In genomic region chr5:32539981-32540380, GRCh38 we compare ENCODE assay signal across 21 cellular contexts. TPM values are rescaled to one million over a fixed set of nuclear protein-coding genes. Genes with fewer than 3 reads are reported as not detected.
DNase-seq lines count a peak whose midpoint lies in the region; ATAC-seq and TF ChIP-seq lines count a peak whose summit lies in the region.
"Had no signal": no experiment of that assay in that cellular context is flagged by ENCODE, and none has a peak within 500 bp of the region (broad histone marks: within the 10 kb centered on the region; RNA-seq: fewer than 3 reads in every experiment).

No MANE protein-coding gene starts in this region.

- H3K36me3 ChIP-seq in upper lobe of right lung: no peaks in the 10 kb centered on the region
- H3K36me3 ChIP-seq: right atrium auricular region had no signal

- no peak overlapping the region for H3K27ac ChIP-seq in upper lobe of right lung
- H3K27ac ChIP-seq: dorsolateral prefrontal cortex, right atrium auricular region had no signal

- no peak for DNase-seq in stimulated activated naive CD8-positive, alpha-beta T cell treated with anti-CD3 and anti-CD28 coated beads, Interleukin-15, amount 100 ng/mL, for 72 hours
- DNase-seq in upper lobe of right lung (no peak), SKM-1 treated with dmso at 0.1 percent for 144 hours (lab: John Stamatoyannopoulos, UW; ENCODE audit: unreplicated experiment) (no peak)
- no peak for DNase-seq in activated T-cell treated with anti-CD3 and anti-CD28 coated beads, Interleukin-2, amount 50 U/mL, for 48 hours
- DNase-seq: activated CD4-positive, alpha-beta T cell treated with anti-CD3 and anti-CD28 coated beads, Interleukin-2, amount 50 U/mL, for 1 hour; activated gamma-delta T cell treated with Interleukin-2 at 50 U/mL for 16 hours; DND-41; dorsolateral prefrontal cortex; KG1; left colon; NCI-H146; NCI-H446 treated with DMSO at 0.1 percent for 48 hours; NCI-H82; SK-N-SH had no signal

- ATAC-seq in stimulated activated naive CD8-positive, alpha-beta T cell treated with anti-CD3 and anti-CD28 coated beads, Interleukin-15, amount 100 ng/mL, for 72 hours: no peak
- peak; percentile 3 for ATAC-seq in HG03378 (IDR thresholded peaks at IDR 0.05; ENCODE audit: unreplicated experiment)
- ATAC-seq in activated T-helper 17 cell treated with anti-CD3 and anti-CD28 coated beads, Interleukin-2, amount 50 U/mL, for 72 hours (replicated peaks): no peak
- ATAC-seq in upper lobe of right lung: peak; percentile 28
- ATAC-seq in activated CD4-positive, CD25-positive, alpha-beta regulatory T cell treated with anti-CD3 and anti-CD28 coated beads, Interleukin-2, amount 50 U/mL, for 24 hours: no peak
- ATAC-seq: left colon had no signal

- peaks cover 53% of the 10 kb centered on the region for H3K4me1 Mint-ChIP-seq in stimulated activated naive CD8-positive, alpha-beta T cell treated with anti-CD3 and anti-CD28 coated beads, Interleukin-15, Interleukin-2, amounts not matched to agents 100 ng/mL and 50 ng/mL, for 24 hours (ENCODE audit: low read depth)
- peaks cover 43% of the 10 kb centered on the region for H3K4me1 Mint-ChIP-seq in stimulated activated naive CD8-positive, alpha-beta T cell treated with anti-CD3 and anti-CD28 coated beads, Interleukin-15, amount 100 ng/mL, for 72 hours
- H3K4me1 Mint-ChIP-seq in activated T-helper 17 cell treated with anti-CD3 and anti-CD28 coated beads, Interleukin-2, amount 50 U/mL, for 72 hours: peaks cover 50% of the 10 kb centered on the region

- no peak overlapping the region for H3K4me3 Mint-ChIP-seq in stimulated activated naive CD8-positive, alpha-beta T cell treated with anti-CD3 and anti-CD28 coated beads, Interleukin-15, Interleukin-2, amounts not matched to agents 100 ng/mL and 50 ng/mL, for 24 hours
- no peak overlapping the region for H3K4me3 Mint-ChIP-seq in stimulated activated naive CD8-positive, alpha-beta T cell treated with anti-CD3 and anti-CD28 coated beads, Interleukin-15, amount 100 ng/mL, for 72 hours
- no peak overlapping the region for H3K4me3 Mint-ChIP-seq in activated T-helper 17 cell treated with anti-CD3 and anti-CD28 coated beads, Interleukin-2, amount 50 U/mL, for 72 hours
- H3K4me3 Mint-ChIP-seq: central memory CD8-positive, alpha-beta T cell; neural crest cell had no signal

- peak overlapping the region; percentile 31 for H3K27ac Mint-ChIP-seq in stimulated activated naive CD8-positive, alpha-beta T cell treated with anti-CD3 and anti-CD28 coated beads, Interleukin-15, Interleukin-2, amounts not matched to agents 100 ng/mL and 50 ng/mL, for 24 hours
- no peak overlapping the region for H3K27ac Mint-ChIP-seq in stimulated activated naive CD8-positive, alpha-beta T cell treated with anti-CD3 and anti-CD28 coated beads, Interleukin-15, amount 100 ng/mL, for 72 hours
- peak overlapping the region; percentile 88 for H3K27ac Mint-ChIP-seq in activated T-helper 17 cell treated with anti-CD3 and anti-CD28 coated beads, Interleukin-2, amount 50 U/mL, for 72 hours

- peaks cover 7% of the 10 kb centered on the region for H3K9me3 Mint-ChIP-seq in stimulated activated naive CD8-positive, alpha-beta T cell treated with anti-CD3 and anti-CD28 coated beads, Interleukin-15, Interleukin-2, amounts not matched to agents 100 ng/mL and 50 ng/mL, for 24 hours
- H3K9me3 Mint-ChIP-seq in stimulated activated naive CD8-positive, alpha-beta T cell treated with anti-CD3 and anti-CD28 coated beads, Interleukin-15, amount 100 ng/mL, for 72 hours: no peaks in the 10 kb centered on the region
- H3K9me3 Mint-ChIP-seq in activated T-helper 17 cell treated with anti-CD3 and anti-CD28 coated beads, Interleukin-2, amount 50 U/mL, for 72 hours: no peaks in the 10 kb centered on the region
- H3K9me3 Mint-ChIP-seq: central memory CD8-positive, alpha-beta T cell had no signal

- intact Hi-C loops in upper lobe of right lung (cut with DNase I): no loop called here

- peaks cover 8% of the 10 kb centered on the region for H3K36me3 Mint-ChIP-seq in stimulated activated naive CD8-positive, alpha-beta T cell treated with anti-CD3 and anti-CD28 coated beads, Interleukin-15, Interleukin-2, amounts not matched to agents 100 ng/mL and 50 ng/mL, for 24 hours (ENCODE audit: low read depth)
- peaks cover 25% of the 10 kb centered on the region for H3K36me3 Mint-ChIP-seq in activated T-helper 17 cell treated with anti-CD3 and anti-CD28 coated beads, Interleukin-2, amount 50 U/mL, for 72 hours (ENCODE audit: low read depth)

- H3K27me3 ChIP-seq in upper lobe of right lung: no peaks in the 10 kb centered on the region
- H3K27me3 ChIP-seq: dorsolateral prefrontal cortex, right atrium auricular region had no signal

- no peaks in the 10 kb centered on the region for H3K27me3 Mint-ChIP-seq in stimulated activated naive CD8-positive, alpha-beta T cell treated with anti-CD3 and anti-CD28 coated beads, Interleukin-15, Interleukin-2, amounts not matched to agents 100 ng/mL and 50 ng/mL, for 24 hours
- no peaks in the 10 kb centered on the region for H3K27me3 Mint-ChIP-seq in stimulated activated naive CD8-positive, alpha-beta T cell treated with anti-CD3 and anti-CD28 coated beads, Interleukin-15, amount 100 ng/mL, for 72 hours
- H3K27me3 Mint-ChIP-seq in activated T-helper 17 cell treated with anti-CD3 and anti-CD28 coated beads, Interleukin-2, amount 50 U/mL, for 72 hours: no peaks in the 10 kb centered on the region
- H3K27me3 Mint-ChIP-seq: central memory CD8-positive, alpha-beta T cell had no signal

- no peak overlapping the region for H3K4me3 ChIP-seq in upper lobe of right lung
- H3K4me3 ChIP-seq: dorsolateral prefrontal cortex, right atrium auricular region had no signal

- TF ChIP-seq CTCF in upper lobe of right lung (IDR thresholded peaks at IDR 0.05): no peak

- no peaks in the 10 kb centered on the region for H3K9me3 ChIP-seq in upper lobe of right lung
- H3K9me3 ChIP-seq: right atrium auricular region, SK-N-SH had no signal

- H3K4me1 ChIP-seq in upper lobe of right lung: no peaks in the 10 kb centered on the region

RNA-seq across cellular contexts. Expression of gene SUB1, which starts 45.4 kb away (rescaled TPM):
- 100 to 1,000 TPM; 263 to 402 TPM for total RNA-seq in activated T-helper 17 cell treated with anti-CD3 and anti-CD28 coated beads, Interleukin-2, amount 50 U/mL, for 72 hours
- 142 TPM for total RNA-seq in upper lobe of right lung

Comparison
In these comparisons a context has a peak if more than half of its experiments do, and no peak if none do; other contexts are left out.
1. H3K27ac Mint-ChIP-seq: peak in stimulated activated naive CD8-positive, alpha-beta T cell treated with anti-CD3 and anti-CD28 coated beads, Interleukin-15, Interleukin-2, amounts not matched to agents 100 ng/mL and 50 ng/mL, for 24 hours (single experiment) and activated T-helper 17 cell treated with anti-CD3 and anti-CD28 coated beads, Interleukin-2, amount 50 U/mL, for 72 hours (single experiment); none in stimulated activated naive CD8-positive, alpha-beta T cell treated with anti-CD3 and anti-CD28 coated beads, Interleukin-15, amount 100 ng/mL, for 72 hours (0 of 2).
2. ATAC-seq: peak in HG03378 (single experiment) and upper lobe of right lung (single experiment); none in stimulated activated naive CD8-positive, alpha-beta T cell treated with anti-CD3 and anti-CD28 coated beads, Interleukin-15, amount 100 ng/mL, for 72 hours (single experiment), activated T-helper 17 cell treated with anti-CD3 and anti-CD28 coated beads, Interleukin-2, amount 50 U/mL, for 72 hours (single experiment) and activated CD4-positive, CD25-positive, alpha-beta regulatory T cell treated with anti-CD3 and anti-CD28 coated beads, Interleukin-2, amount 50 U/mL, for 24 hours (0 of 2).